Comparison of ENCODE assay signal across 8 cellular contexts in genomic region chrX:63561425-63561824, GRCh38.
DNase-seq lines count a peak whose midpoint lies in the region; ATAC-seq and TF ChIP-seq lines count a peak whose summit lies in the region.

No MANE protein-coding gene starts in this region.

- no peak overlapping the region for H4K91ac ChIP-seq in IMR-90 (ENCODE audit: insufficient read depth, low read depth, low read length)

- TF ChIP-seq RAD21 in IMR-90 (IDR thresholded peaks at IDR 0.05; ENCODE audit: low read length): no peak

- no peak overlapping the region for H2BK5ac ChIP-seq in IMR-90 (ENCODE audit: low read depth, low read length, poor library complexity, severe bottlenecking)

- H3K23ac ChIP-seq in IMR-90 (ENCODE audit: low read depth, low read length): peak overlapping the region; percentile 64; the same call in 1 of the 2 replicates

- intact Hi-C loops in IMR-90 (cut with micrococcal nuclease): no loop called here
- intact Hi-C loops in breast epithelium (cut with DNase I; ENCODE audit: low total_unique reads): no loop called here

- H3K9ac ChIP-seq in IMR-90 (ENCODE audit: low read depth, low read length) (peak overlapping the region; percentile 64), mucosa of stomach (ENCODE audit: low read length) (peak overlapping the region; percentile 76)

- H2AK9ac ChIP-seq in IMR-90 (replicated peaks; ENCODE audit: low read depth, low read length, poor library complexity): no peak overlapping the region

- CTCF ChIA-PET in IMR-90 (lab: Yijun Ruan, JAX): no interaction called here

- H2AK5ac ChIP-seq in IMR-90 (ENCODE audit: low read depth, low read length): no peak overlapping the region

- peak overlapping the region in 1 of 2 experiments; percentile 19; a peak in 2 of 4 replicates for H4K8ac ChIP-seq in IMR-90 (ENCODE audit: low read depth in 2 of 2, low read length in 2 of 2)

- BruUV-seq in IMR-90 (replicated peaks; lab: Mats Ljungman, UMichigan): no TSS peak

- H3K9me3 ChIP-seq in IMR-90 (ENCODE audit: control insufficient read depth, insufficient read depth, low read length) (no peaks in the 10 kb centered on the region), breast epithelium (peaks cover 0 to 4% of the 10 kb centered on the region in 2 donors), mucosa of stomach (ENCODE audit: control insufficient read depth, low read length) (no peaks in the 10 kb centered on the region)

- peak overlapping the region; percentile 97 for H3K4me2 ChIP-seq in IMR-90 (ENCODE audit: low read depth, low read length)

- H2AFZ ChIP-seq in IMR-90 (replicated peaks; ENCODE audit: low read length, poor library complexity): peak overlapping the region; percentile 81

- dilution Hi-C loops in IMR-90 (cut with HindIII; ENCODE audit: low sequenced_read_pairs, unreplicated experiment): no loop called here

- H3K4me1 ChIP-seq in IMR-90 (ENCODE audit: control insufficient read depth, insufficient read depth, low read length) (no peaks in the 10 kb centered on the region), breast epithelium (no peaks in the 10 kb centered on the region), mucosa of stomach (ENCODE audit: control insufficient read depth, insufficient read depth, low read length) (no peaks in the 10 kb centered on the region)

- H2BK15ac ChIP-seq in IMR-90 (ENCODE audit: low read depth, low read length): no peak overlapping the region

- POLR2A ChIA-PET in IMR-90 (lab: Charles Lee; ENCODE audit: unreplicated experiment): no interaction called here

- no peak for TF ChIP-seq CTCF in IMR-90 (conservative IDR thresholded peaks at IDR 0.05; ENCODE audit: low read depth, low read length)
- TF ChIP-seq CTCF in breast epithelium (IDR thresholded peaks at IDR 0.05): no peak

- no peaks in the 10 kb centered on the region for H4K20me1 ChIP-seq in IMR-90 (ENCODE audit: insufficient read depth, low read length)

- 0 out of 4 replicates have a peak, but pooled peaks cover 0 to 5% of the 10 kb centered on the region in 2 experiments for H3K79me1 ChIP-seq in IMR-90 (ENCODE audit: low read depth in 1 of 2, low read length in 2 of 2)

- H3K4me3 ChIP-seq in IMR-90 (ENCODE audit: insufficient read depth, low read depth, low read length): peak overlapping the region; percentile 80; the same call in 1 of the 2 replicates
- H3K4me3 ChIP-seq in breast epithelium: peak overlapping the region; percentile 59 to 63 (median 61)
- no peak overlapping the region for H3K4me3 ChIP-seq in mucosa of stomach (ENCODE audit: low read length)

- H2BK120ac ChIP-seq in IMR-90 (ENCODE audit: low read depth, low read length): no peak overlapping the region

- H4K5ac ChIP-seq in IMR-90 (ENCODE audit: low read depth, low read length): peak overlapping the region; percentile 63; the same call in 1 of the 2 replicates

- peak overlapping the region; percentile 51; the same call in 1 of the 2 replicates for H3K27ac ChIP-seq in IMR-90 (ENCODE audit: insufficient read depth, low read length)
- peak overlapping the region in 1 of 2 donors; percentile 80 for H3K27ac ChIP-seq in breast epithelium

- H3K9me1 ChIP-seq in IMR-90 (ENCODE audit: insufficient read depth, low read length): no peaks in the 10 kb centered on the region

- peak; percentile 6 for DNase-seq in AG20443 (ENCODE audit: low spot score)
- DNase-seq in IMR-90: no peak
- no peak for DNase-seq in breast epithelium (ENCODE audit: low spot score in 2 of 2)
- no peak for DNase-seq in NCI-H446 treated with DMSO at 0.1 percent for 48 hours (lab: John Stamatoyannopoulos, UW)
- no peak for DNase-seq in activated CD8-positive, alpha-beta memory T cell treated with anti-CD3 and anti-CD28 coated beads, Interleukin-2, amount 50 U/mL, for 4 hours
- DNase-seq in activated CD4-positive, alpha-beta T cell treated with anti-CD3 and anti-CD28 coated beads for 1 hour: no peak

- no peak overlapping the region for H2BK20ac ChIP-seq in IMR-90 (ENCODE audit: low read depth, low read length)

- WGBS in IMR-90 (ENCODE audit: extremely low coverage in 2 of 2, insufficient read length in 1 of 2), 2 experiments: 0% methylated on average over 1 of the region's 6 CpGs; no CpG with 5 or more reads in 1 of the 2 experiments

- H3K27me3 ChIP-seq in IMR-90 (ENCODE audit: control insufficient read depth, insufficient read depth, low read length) (no peaks in the 10 kb centered on the region), breast epithelium (no peaks in the 10 kb centered on the region), mucosa of stomach (ENCODE audit: control insufficient read depth, insufficient read depth, low read length) (no peaks in the 10 kb centered on the region)

- in situ Hi-C loops in IMR-90 (cut with MboI; ENCODE audit: low sequenced_read_pairs): no loop called here

- H3K56ac ChIP-seq in IMR-90 (ENCODE audit: extremely low read depth, insufficient read depth, low read length): no peak overlapping the region

- H3K14ac ChIP-seq in IMR-90 (replicated peaks; ENCODE audit: low read depth, low read length): 0 out of 2 replicates have a peak overlapping the region, but pooled peaks have one; percentile 9

- no peak overlapping the region for H3K4ac ChIP-seq in IMR-90 (ENCODE audit: low read depth, low read length)

- H3K36me3 ChIP-seq in IMR-90 (ENCODE audit: control insufficient read depth, insufficient read depth, low read length) (no peaks in the 10 kb centered on the region), breast epithelium (no peaks in the 10 kb centered on the region), mucosa of stomach (ENCODE audit: control insufficient read depth, insufficient read depth, low read length) (no peaks in the 10 kb centered on the region)

- ATAC-seq in IMR-90 (ENCODE audit: low read depth): peak; percentile 50
- ATAC-seq in HG03354 (IDR thresholded peaks at IDR 0.05; ENCODE audit: poor library complexity, severe bottlenecking, unreplicated experiment): no peak

- TF ChIP-seq POLR2A in IMR-90 (IDR thresholded peaks at IDR 0.05; ENCODE audit: low read depth, low read length): no peak
- TF ChIP-seq POLR2A in breast epithelium (IDR thresholded peaks at IDR 0.05): no peak

- H3K18ac ChIP-seq in IMR-90 (ENCODE audit: low read depth, low read length): peak overlapping the region; percentile 47; the same call in 1 of the 2 replicates

TF ChIP-seq in IMR-90, 13 proteins besides CTCF, POLR2A, EP300 and RAD21:
- no peak for TF ChIP-seq USF2 (IDR thresholded peaks at IDR 0.05; ENCODE audit: low read depth, low read length)
- no peak for TF ChIP-seq BHLHE40 (IDR thresholded peaks at IDR 0.05; ENCODE audit: low read depth, low read length)
- TF ChIP-seq MAFK (IDR thresholded peaks at IDR 0.05; ENCODE audit: low read depth, low read length): no peak
- no peak for TF ChIP-seq CEBPB (IDR thresholded peaks at IDR 0.05; ENCODE audit: low read depth, low read length)
- no peak for TF ChIP-seq SMC3 (IDR thresholded peaks at IDR 0.05; ENCODE audit: low read depth, low read length)
- no peak for TF ChIP-seq FOS (IDR thresholded peaks at IDR 0.05; ENCODE audit: low read depth, low read length)
- no peak for TF ChIP-seq ELK1 (IDR thresholded peaks at IDR 0.05; ENCODE audit: borderline replicate concordance, low read depth, low read length)
- no peak for TF ChIP-seq NFE2L2 (IDR thresholded peaks at IDR 0.05; ENCODE audit: low read depth, low read length)
- TF ChIP-seq RCOR1 (IDR thresholded peaks at IDR 0.05; ENCODE audit: insufficient replicate concordance, low read length): no peak
- no peak for TF ChIP-seq MAZ (IDR thresholded peaks at IDR 0.05; ENCODE audit: borderline replicate concordance, low read depth, low read length)
- TF ChIP-seq CHD1 (IDR thresholded peaks at IDR 0.05; ENCODE audit: low read depth, low read length): no peak
- TF ChIP-seq MXI1 (IDR thresholded peaks at IDR 0.05; ENCODE audit: borderline replicate concordance, low read depth, low read length): no peak
- TF ChIP-seq RFX5 (IDR thresholded peaks at IDR 0.05; ENCODE audit: low read depth, low read length): no peak
